Comparison of ENCODE assay signal across 9 cellular contexts in the genomic region with DNA sequence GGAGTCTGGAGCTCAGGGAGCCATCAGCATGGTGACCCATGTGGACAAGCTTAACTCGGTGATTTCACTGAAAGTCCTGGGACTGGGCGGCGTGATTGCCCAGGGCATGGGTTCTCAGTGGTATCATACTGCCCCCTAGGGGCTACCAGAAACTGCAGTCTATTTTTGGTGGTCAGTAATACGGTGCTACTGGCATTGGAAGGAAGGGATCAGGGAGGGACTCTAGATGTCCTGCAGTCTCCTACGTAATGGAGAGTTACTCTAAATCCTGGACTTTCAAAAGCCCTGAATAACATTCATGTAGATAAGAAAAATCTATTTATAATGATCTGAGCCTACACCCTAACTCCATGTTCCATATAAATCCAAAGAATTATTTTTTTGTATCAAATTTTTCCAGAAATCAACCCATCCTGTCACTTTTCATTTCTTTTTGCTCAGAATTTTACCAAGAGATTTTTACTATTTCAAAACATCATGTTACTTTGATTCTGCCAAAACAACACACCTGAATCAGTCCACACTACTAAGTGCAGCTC. TPM values are rescaled to one million over a fixed set of nuclear protein-coding genes. Genes with fewer than 3 reads are reported as not detected.
DNase-seq lines count a peak whose midpoint lies in the region; ATAC-seq and TF ChIP-seq lines count a peak whose summit lies in the region.
"Had no signal": no experiment of that assay in that cellular context is flagged by ENCODE, and none has a peak within 500 bp of the region (broad histone marks: within the 10 kb centered on the region; RNA-seq: fewer than 3 reads in every experiment).

No MANE protein-coding gene starts in this region.

- H3K4me1 ChIP-seq in lung (ENCODE audit: control insufficient read depth in 2 of 2, insufficient read depth in 2 of 2, low read length in 2 of 2) (peaks cover 0 to 4% of the 10 kb centered on the region in 2 donors), stomach (peaks cover 0 to 18% (median 7%) of the 10 kb centered on the region in 4 donors)

- TF ChIP-seq CTCF in WI38 (IDR thresholded peaks at IDR 0.05; ENCODE audit: low read depth, low read length) (peak; percentile 82), lung (IDR thresholded peaks at IDR 0.05; ENCODE audit: control extremely low read depth, extremely low read depth) (peak; percentile 64), stomach (IDR thresholded peaks at IDR 0.05) (peak in 5 of 7 experiments; percentile 74 to 83 (median 76))

- H3K27me3 ChIP-seq in H7 (ENCODE audit: control insufficient read depth, insufficient read depth, low read length), result no peaks in the 10 kb centered on the region; the same call in 1 of the 2 replicates
- no peaks in the 10 kb centered on the region for H3K27me3 ChIP-seq in lung (ENCODE audit: control insufficient read depth, insufficient read depth)
- H3K27me3 ChIP-seq in stomach, result no peaks in the 10 kb centered on the region

- no peaks in the 10 kb centered on the region for H3K9me3 ChIP-seq in lung (ENCODE audit: control insufficient read depth in 2 of 2, insufficient read depth in 1 of 2, low read length in 1 of 2)
- no peaks in the 10 kb centered on the region for H3K9me3 ChIP-seq in stomach

- peak; percentile 58 for DNase-seq in COR-L47 (lab: John Stamatoyannopoulos, UW)
- DNase-seq in H7, result peak; percentile 90
- DNase-seq in NCI-H2227 treated with DMSO at 0.1 percent for 48 hours (lab: John Stamatoyannopoulos, UW), result peak; percentile 68
- peak; percentile 14 for DNase-seq in effector CD4-positive, alpha-beta T cell
- DNase-seq in lung (ENCODE audit: low spot score), result peak; percentile 69
- peak; percentile 70 for DNase-seq in stomach

- peak; percentile 79 for ATAC-seq in lung (ENCODE audit: insufficient read depth, low FRiP score)
- no peak for ATAC-seq in HG03159 (IDR thresholded peaks at IDR 0.05; ENCODE audit: unreplicated experiment)

- H3K36me3 ChIP-seq in H7 (replicated peaks; ENCODE audit: control insufficient read depth, insufficient read depth, low read length), result no peaks in the 10 kb centered on the region; the same call in 1 of the 2 replicates
- peaks cover 7 to 9% of the 10 kb centered on the region in 2 donors for H3K36me3 ChIP-seq in lung (ENCODE audit: control insufficient read depth in 2 of 2, insufficient read depth in 2 of 2, low read length in 2 of 2)
- peaks cover 0 to 75% (median 63%) of the 10 kb centered on the region in 4 donors for H3K36me3 ChIP-seq in stomach

- WGBS in lung, 2 donors, result 7 to 11% methylated on average over 5 of the region's 5 CpGs
- WGBS in stomach, 5 donors, result 1 to 14% (median 7%) methylated on average over 5 of the region's 5 CpGs

- no peak for TF ChIP-seq EP300 in stomach (IDR thresholded peaks at IDR 0.05)

- no peak for TF ChIP-seq POLR2A in stomach (IDR thresholded peaks at IDR 0.05)

- H3K4me3 ChIP-seq in H7 (ENCODE audit: insufficient read depth, low read depth, low read length) (no peak overlapping the region), WI38 (ENCODE audit: low read depth, low read length) (no peak overlapping the region), lung (no peak overlapping the region), stomach (no peak overlapping the region)

- intact Hi-C loops in stomach (cut with DNase I; ENCODE audit: low total_unique reads), result no loop called here

- H3K27ac ChIP-seq in lung (ENCODE audit: low read depth in 1 of 2, low read length in 1 of 2) (no peak overlapping the region), stomach (peak overlapping the region in 1 of 5 donors; percentile 6)

RNA-seq across cellular contexts. Expression of a gene that starts 37.3 kb away (rescaled TPM):
- total RNA-seq in H7 (2014; rRNA removed; shearing (Covaris generic)), result 185 and 193 TPM in 2 replicates
- total RNA-seq in lung, result 100 to 1,000 TPM; 127 to 245 TPM
- 100 to 1,000 TPM; 104 to 165 TPM for polyA plus RNA-seq in lung
- total RNA-seq in stomach, result 100 to 1,000 TPM; 134 to 236 (median 174) TPM
- 100 to 1,000 TPM; 173 to 231 (median 222) TPM for polyA plus RNA-seq in stomach

RNA-seq across cellular contexts. Expression of a gene that starts 47.9 kb away (rescaled TPM):
- 0.07 and 0.81 TPM in 2 replicates for total RNA-seq in H7 (2014; rRNA removed; shearing (Covaris generic))
- under 1 TPM; 0.55 to 0.68 TPM for total RNA-seq in lung
- polyA plus RNA-seq in lung, result under 1 TPM in 1 of 2 donors, not detected in 1; 0.30 TPM
- total RNA-seq in stomach, result not detected
- polyA plus RNA-seq in stomach, result not detected
- total RNA-seq: T-helper 2 cell treated with Interferon-gamma antibody and Interleukin-4, amounts not matched to agents 100 ng/mL and 5 ng/mL, for 36 hours had no signal

Comparison
In these comparisons a context has a peak if more than half of its experiments do, and no peak if none do; other contexts are left out.
1. DNase-seq: peak in every context shown above with its lines; median percentile 90 in H7; 70 in stomach; 69 in lung; 68 in NCI-H2227 treated with DMSO at 0.1 percent for 48 hours; 58 in COR-L47; 14 in effector CD4-positive, alpha-beta T cell.